Comparison of ENCODE assay signal across 9 cellular contexts in genomic region chr1:86345053-86345452, GRCh38. TPM values are rescaled to one million over a fixed set of nuclear protein-coding genes. Genes with fewer than 3 reads are reported as not detected.
"Had no signal": no experiment of that assay in that cellular context is flagged by ENCODE, and none has a peak within 500 bp of the region (broad histone marks: within the 10 kb centered on the region; RNA-seq: fewer than 3 reads in every experiment).

No MANE protein-coding gene starts in this region.

- H3K27ac ChIP-seq: HL-60 had no signal

- H3K4me3 ChIP-seq: GM23338 had no signal

- H3K36me3 Mint-ChIP-seq: IgD-negative memory B cell had no signal

- H3K4me1 Mint-ChIP-seq: GM23338, H9, IgD-negative memory B cell had no signal

- ATAC-seq: GM23338, HepG2 had no signal

- H3K4me3 Mint-ChIP-seq: GM23338, H9, IgD-negative memory B cell had no signal

- H2AFZ ChIP-seq: GM23338 had no signal

- FAIRE-seq: H1, H54, HepG2 had no signal

- DNase-seq: H9, HCEC 1CT, KG1 had no signal

- H3K4me2 ChIP-seq: GM23338 had no signal

- H3K27ac Mint-ChIP-seq: GM23338, IgD-negative memory B cell had no signal

RNA-seq across cellular contexts. Expression of gene ODF2L, which starts 51.1 kb away (rescaled TPM):
- polyA plus RNA-seq: HepG2 had no signal
